8 cellular contexts compared by ENCODE assay signal in the genomic region with DNA sequence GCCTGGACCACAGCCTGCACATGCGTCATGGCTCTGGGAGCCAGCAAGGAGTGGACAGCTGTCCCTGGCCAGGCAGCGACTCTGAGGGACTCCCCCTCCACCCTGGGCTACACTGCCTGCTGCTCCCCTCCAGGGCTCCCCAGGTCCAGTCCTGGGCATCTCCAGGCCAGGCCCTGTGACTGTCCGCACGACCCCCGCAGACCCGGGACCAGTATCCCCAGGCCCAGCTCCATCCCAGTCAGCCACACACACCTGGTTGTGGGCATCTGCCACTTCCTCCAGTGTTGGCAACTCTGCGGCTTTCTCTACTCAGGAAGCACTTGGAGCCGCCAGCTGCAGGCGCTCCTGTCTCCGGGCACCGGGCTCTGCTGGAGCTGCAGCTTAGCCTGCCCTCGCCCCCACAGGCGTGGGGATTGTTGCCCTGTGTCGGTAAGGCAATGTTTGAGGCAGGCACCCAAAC. TPM values are rescaled to one million over a fixed set of nuclear protein-coding genes. Genes with fewer than 3 reads are reported as not detected.
A peak's percentile ranks its signal among the peaks of the same experiment; 100 is the strongest.
DNase-seq lines count a peak whose midpoint lies in the region; ATAC-seq and TF ChIP-seq lines count a peak whose summit lies in the region.

No MANE protein-coding gene starts in this region.

- in situ Hi-C loops in transverse colon (cut with MboI; ENCODE audit: low pct_ligation_motif_present in 1 of 4, low pct_unique_long_range_greater_than_20kb in 1 of 4, low sequenced_read_pairs in 3 of 4) = no loop called here

- no peaks in the 10 kb centered on the region for H3K27me3 Mint-ChIP-seq in activated CD4-positive, alpha-beta T cell treated with anti-CD3 and anti-CD28 coated beads, Interleukin-2, amount 10 ng/mL, durations not matched to agents 24 days and 14 days

- TF ChIP-seq EP300 in transverse colon (IDR thresholded peaks at IDR 0.05; ENCODE audit: low read depth) = no peak

- H3K9me3 ChIP-seq in breast epithelium (no peaks in the 10 kb centered on the region), lung (ENCODE audit: control insufficient read depth in 2 of 2, insufficient read depth in 1 of 2, low read length in 1 of 2) (no peaks in the 10 kb centered on the region), transverse colon (no peaks in the 10 kb centered on the region)

- peak overlapping the region; percentile 87 for H3K4me3 Mint-ChIP-seq in activated CD4-positive, alpha-beta T cell treated with anti-CD3 and anti-CD28 coated beads, Interleukin-2, amount 10 ng/mL, durations not matched to agents 24 days and 14 days

- H3K4me1 Mint-ChIP-seq in activated CD4-positive, alpha-beta T cell treated with anti-CD3 and anti-CD28 coated beads, Interleukin-2, amount 10 ng/mL, durations not matched to agents 24 days and 14 days = peaks cover 8% of the 10 kb centered on the region

- ATAC-seq in lung (ENCODE audit: insufficient read depth, low FRiP score) (no peak), HG02981 (IDR thresholded peaks at IDR 0.05; ENCODE audit: unreplicated experiment) (no peak), GM18870 (IDR thresholded peaks at IDR 0.05; ENCODE audit: unreplicated experiment) (no peak)

- TF ChIP-seq CTCF in breast epithelium (IDR thresholded peaks at IDR 0.05) (no peak), lung (IDR thresholded peaks at IDR 0.05; ENCODE audit: control extremely low read depth, extremely low read depth) (no peak), transverse colon (IDR thresholded peaks at IDR 0.05) (no peak)

- no peaks in the 10 kb centered on the region for H3K27me3 ChIP-seq in breast epithelium
- no peaks in the 10 kb centered on the region for H3K27me3 ChIP-seq in lung (ENCODE audit: control insufficient read depth, insufficient read depth)
- no peaks in the 10 kb centered on the region for H3K27me3 ChIP-seq in transverse colon

- H3K4me1 ChIP-seq in breast epithelium (peaks cover 4 to 10% of the 10 kb centered on the region in 2 donors), lung (ENCODE audit: control insufficient read depth in 2 of 2, insufficient read depth in 2 of 2, low read length in 2 of 2) (peaks cover 3 to 24% of the 10 kb centered on the region in 2 donors), transverse colon (peaks cover 11 to 29% (median 21%) of the 10 kb centered on the region in 4 donors)

- no peaks in the 10 kb centered on the region for H3K9me3 Mint-ChIP-seq in activated CD4-positive, alpha-beta T cell treated with anti-CD3 and anti-CD28 coated beads, Interleukin-2, amount 10 ng/mL, durations not matched to agents 24 days and 14 days

- H3K36me3 ChIP-seq in breast epithelium = no peaks in the 10 kb centered on the region
- peaks cover 0 to 4% of the 10 kb centered on the region in 2 donors for H3K36me3 ChIP-seq in lung (ENCODE audit: control insufficient read depth in 2 of 2, insufficient read depth in 2 of 2, low read length in 2 of 2)
- H3K36me3 ChIP-seq in transverse colon = no peaks in the 10 kb centered on the region

- peak overlapping the region; percentile 66 to 83 (median 81) for H3K4me3 ChIP-seq in breast epithelium
- H3K4me3 ChIP-seq in lung = peak overlapping the region; percentile 58
- peak overlapping the region in 2 of 4 donors; percentile 64 to 89 for H3K4me3 ChIP-seq in transverse colon

- TF ChIP-seq POLR2A in breast epithelium (IDR thresholded peaks at IDR 0.05) = no peak
- TF ChIP-seq POLR2A in transverse colon (IDR thresholded peaks at IDR 0.05) = no peak

- 18 to 49% methylated on average over 14 of the region's 14 CpGs for WGBS in lung, 2 donors
- 70% methylated on average over 11 of the region's 14 CpGs; no CpG with 5 or more reads in 1 of the 2 donors for WGBS in transverse colon (ENCODE audit: low coverage in 1 of 2), 2 donors

- no peak for DNase-seq in activated CD4-positive, alpha-beta T cell treated with anti-CD3 and anti-CD28 coated beads, Interleukin-2, amount 10 ng/mL, durations not matched to agents 24 days and 14 days
- no peak for DNase-seq in activated CD4-positive, alpha-beta T cell treated with anti-CD3 and anti-CD28 coated beads for 4 hours
- DNase-seq in breast epithelium (ENCODE audit: low spot score in 2 of 2) (no peak), lung (ENCODE audit: low spot score) (no peak), transverse colon (no peak), NCI-H2171 treated with DMSO at 0.1 percent for 48 hours (lab: John Stamatoyannopoulos, UW) (no peak)

- H3K36me3 Mint-ChIP-seq in activated CD4-positive, alpha-beta T cell treated with anti-CD3 and anti-CD28 coated beads, Interleukin-2, amount 10 ng/mL, durations not matched to agents 24 days and 14 days (ENCODE audit: low read depth) = no peaks in the 10 kb centered on the region

- H3K27ac Mint-ChIP-seq in activated CD4-positive, alpha-beta T cell treated with anti-CD3 and anti-CD28 coated beads, Interleukin-2, amount 10 ng/mL, durations not matched to agents 24 days and 14 days = no peak overlapping the region

- intact Hi-C loops in activated CD4-positive, alpha-beta T cell treated with anti-CD3 and anti-CD28 coated beads, Interleukin-2, amount 10 ng/mL, durations not matched to agents 24 days and 14 days (cut with micrococcal nuclease) = loop anchor here (1.0 kb wide), 1 partner anchor 52 kb away; the partner anchor contains the start of gene EP400
- intact Hi-C loops in breast epithelium (cut with DNase I; ENCODE audit: low total_unique reads) (no loop called here), transverse colon (cut with DNase I; ENCODE audit: low total_unique reads) (no loop called here)

- H3K27ac ChIP-seq in breast epithelium (peak overlapping the region; percentile 95 to 99), lung (ENCODE audit: low read depth in 1 of 2, low read length in 1 of 2) (peak overlapping the region; percentile 92 to 98), transverse colon (peak overlapping the region; percentile 93 to 98 (median 94))

RNA-seq across cellular contexts. Expression of gene ULK1, which starts 2.4 kb away (rescaled TPM):
- 25.3 and 25.7 TPM in 2 replicates for total RNA-seq in activated CD4-positive, alpha-beta T cell treated with anti-CD3 and anti-CD28 coated beads, Interleukin-2, amount 10 ng/mL, durations not matched to agents 24 days and 14 days
- total RNA-seq in breast epithelium (10 to 100 TPM; 14.8 to 18.6 (median 17.0) TPM), lung (10 to 100 TPM; 25.9 to 32.8 TPM), transverse colon (100 to 1,000 TPM in 1 of 4 donors, 10 to 100 TPM in 3; 17.5 to 140 (median 28.0) TPM)
- polyA plus RNA-seq in lung = 10 to 100 TPM; 15.4 to 19.7 TPM

RNA-seq across cellular contexts. Expression of gene PUS1, which starts 32.2 kb away (rescaled TPM):
- total RNA-seq in activated CD4-positive, alpha-beta T cell treated with anti-CD3 and anti-CD28 coated beads, Interleukin-2, amount 10 ng/mL, durations not matched to agents 24 days and 14 days = 91.6 and 97.0 TPM in 2 replicates
- 10 to 100 TPM in 2 of 3 donors, 1 to 10 TPM in 1; 8.8 to 31.5 (median 20.9) TPM for total RNA-seq in breast epithelium
- total RNA-seq in lung = 10 to 100 TPM in 1 of 2 donors, 1 to 10 TPM in 1; 6.8 to 30.9 TPM
- polyA plus RNA-seq in lung = 10 to 100 TPM; 28.6 to 35.6 TPM
- 10 to 100 TPM; 11.9 to 48.8 (median 23.1) TPM for total RNA-seq in transverse colon

RNA-seq across cellular contexts. Expression of gene EP400, which starts 52.9 kb away (rescaled TPM):
- total RNA-seq in activated CD4-positive, alpha-beta T cell treated with anti-CD3 and anti-CD28 coated beads, Interleukin-2, amount 10 ng/mL, durations not matched to agents 24 days and 14 days = 66.2 and 66.5 TPM in 2 replicates
- total RNA-seq in breast epithelium (10 to 100 TPM; 20.3 to 27.2 (median 24.4) TPM), lung (10 to 100 TPM; 35.5 to 47.8 TPM), transverse colon (10 to 100 TPM; 25.4 to 67.3 (median 37.5) TPM)
- 10 to 100 TPM; 11.4 to 16.0 TPM for polyA plus RNA-seq in lung
